ENCODE assay signal across 21 cellular contexts in the genomic region with DNA sequence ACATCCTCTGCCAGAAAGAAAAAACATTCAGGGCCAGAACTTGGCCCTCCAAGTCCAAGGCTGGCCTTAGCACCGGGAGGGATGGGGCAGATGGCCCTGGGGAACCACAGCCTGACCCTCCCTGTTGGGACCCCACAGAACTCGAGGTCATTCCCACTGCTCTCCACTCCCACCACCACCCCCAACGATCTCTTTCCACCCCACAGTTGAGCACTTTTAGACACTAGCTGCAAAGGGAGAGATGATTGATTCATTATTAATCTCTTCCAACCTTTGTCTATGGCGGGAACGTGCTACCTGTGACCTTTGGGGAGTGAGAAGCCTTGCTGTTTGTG.
A peak's percentile ranks its signal among the peaks of the same experiment; 100 is the strongest.
DNase-seq lines count a peak whose midpoint lies in the region; ATAC-seq and TF ChIP-seq lines count a peak whose summit lies in the region.
"Had no signal": no experiment of that assay in that cellular context is flagged by ENCODE, and none has a peak within 500 bp of the region (broad histone marks: within the 10 kb centered on the region; RNA-seq: fewer than 3 reads in every experiment).

No MANE protein-coding gene starts in this region.

- TF ChIP-seq CTCF in right atrium auricular region (IDR thresholded peaks at IDR 0.05) (no peak), coronary artery (IDR thresholded peaks at IDR 0.05) (no peak), osteoblast (IDR thresholded peaks at IDR 0.05; ENCODE audit: extremely low read depth, low read depth, low read length) (no peak), type B pancreatic cell (conservative IDR thresholded peaks at IDR 0.05) (no peak), omental fat pad (IDR thresholded peaks at IDR 0.05) (no peak)

- H2AFZ ChIP-seq in osteoblast (ENCODE audit: low read length) = no peak overlapping the region

- no peaks in the 10 kb centered on the region for H3K79me2 ChIP-seq in osteoblast (ENCODE audit: insufficient read depth, low read length)

- H3K27me3 ChIP-seq in right atrium auricular region (no peaks in the 10 kb centered on the region), osteoblast (ENCODE audit: insufficient read depth, low read length) (no peaks in the 10 kb centered on the region)
- H3K27me3 ChIP-seq: Peyer's patch had no signal

- DNase-seq in right atrium auricular region (ENCODE audit: low spot score) (peak; percentile 21), Right ventricle myocardium inferior (ENCODE audit: missing footprints) (no peak), coronary artery (ENCODE audit: low spot score) (peak; percentile 55), osteoblast (ENCODE audit: insufficient read length, low spot score, missing footprints) (peak; percentile 58), type B pancreatic cell (ENCODE audit: extremely low spot score, unreplicated experiment) (peak; percentile 48), omental fat pad (ENCODE audit: low spot score) (no peak)
- no peak for DNase-seq in activated effector memory CD4-positive, alpha-beta T cell treated with anti-CD3 and anti-CD28 coated beads, Interleukin-2, amount 50 U/mL, for 16 hours
- DNase-seq: ACHN; Caco-2; CD4-positive, alpha-beta memory T cell; Karpas-422; MV-4-11; NCI-H1105 treated with DMSO at 0.1 percent for 48 hours; NCI-H2081; NCI-H2171; NCI-H526 had no signal

- no peak overlapping the region for H3K27ac Mint-ChIP-seq in type B pancreatic cell

- H3K36me3 ChIP-seq in right atrium auricular region (no peaks in the 10 kb centered on the region), osteoblast (ENCODE audit: insufficient read depth, low read length) (no peaks in the 10 kb centered on the region)
- H3K36me3 ChIP-seq: BLaER1, HAP-1, Peyer's patch, SJSA1 had no signal

- H3K4me1 ChIP-seq in right atrium auricular region (no peaks in the 10 kb centered on the region), osteoblast (ENCODE audit: insufficient read depth, low read length) (no peaks in the 10 kb centered on the region)
- H3K4me1 ChIP-seq: BLaER1, Caco-2, HAP-1, Peyer's patch, SJSA1 had no signal

- H3K4me3 Mint-ChIP-seq in type B pancreatic cell = no peak overlapping the region
- H3K4me3 Mint-ChIP-seq: CD4-positive, alpha-beta memory T cell had no signal

- no peak overlapping the region for H3K4me3 ChIP-seq in right atrium auricular region
- H3K4me3 ChIP-seq in coronary artery = no peak overlapping the region
- H3K4me3 ChIP-seq in osteoblast (ENCODE audit: insufficient read depth, low read length) = no peak overlapping the region
- H3K4me3 ChIP-seq: BLaER1, HAP-1, Peyer's patch, SJSA1 had no signal

- H3K4me2 ChIP-seq in osteoblast (ENCODE audit: insufficient read depth, low read length) = no peak overlapping the region
- H3K4me2 ChIP-seq: BLaER1 had no signal

- no peak for ATAC-seq in Right ventricle myocardium inferior
- ATAC-seq in GM21423 (IDR thresholded peaks at IDR 0.05; ENCODE audit: unreplicated experiment) = no peak
- ATAC-seq in omental fat pad (ENCODE audit: low FRiP score) = no peak

- H3K36me3 Mint-ChIP-seq in type B pancreatic cell = no peaks in the 10 kb centered on the region
- H3K36me3 Mint-ChIP-seq: CD4-positive, alpha-beta memory T cell had no signal

- no peak overlapping the region for H3K27ac ChIP-seq in right atrium auricular region
- no peak overlapping the region for H3K27ac ChIP-seq in coronary artery
- H3K27ac ChIP-seq in osteoblast (ENCODE audit: low read depth, low read length) = no peak overlapping the region
- H3K27ac ChIP-seq: BLaER1, Peyer's patch, SJSA1 had no signal

- no peaks in the 10 kb centered on the region for H4K20me1 ChIP-seq in osteoblast (ENCODE audit: insufficient read depth, low read length)

- H3K4me1 Mint-ChIP-seq in type B pancreatic cell (ENCODE audit: unreplicated experiment) = no peaks in the 10 kb centered on the region

- intact Hi-C loops in Right ventricle myocardium inferior (cut with DNase I) = no loop called here

- no peaks in the 10 kb centered on the region for H3K9me3 Mint-ChIP-seq in type B pancreatic cell

- H3K9me3 ChIP-seq in right atrium auricular region = no peaks in the 10 kb centered on the region
- H3K9me3 ChIP-seq in osteoblast (ENCODE audit: low read depth, low read length) = no peaks in the 10 kb centered on the region
- H3K9me3 ChIP-seq: BLaER1, Caco-2, HAP-1, Peyer's patch had no signal

- H3K27me3 Mint-ChIP-seq in type B pancreatic cell = peaks cover 13% of the 10 kb centered on the region

Comparison
In these comparisons a context has a peak if more than half of its experiments do, and no peak if none do; other contexts are left out.
1. DNase-seq: peak in right atrium auricular region (single experiment), coronary artery (single experiment), osteoblast (single experiment) and type B pancreatic cell (single experiment); none in Right ventricle myocardium inferior (single experiment), activated effector memory CD4-positive, alpha-beta T cell treated with anti-CD3 and anti-CD28 coated beads, Interleukin-2, amount 50 U/mL, for 16 hours (single experiment) and omental fat pad (single experiment).